ENCODE assay signal across 8 cellular contexts in genomic region chr17:65294184-65294719, GRCh38.
DNase-seq lines count a peak whose midpoint lies in the region; TF ChIP-seq lines count a peak whose summit lies in the region.

No MANE protein-coding gene starts in this region.

- H3K27me3 ChIP-seq in PC-9 (ENCODE audit: insufficient read depth, low read depth) (no peaks in the 10 kb centered on the region), neural cell (ENCODE audit: insufficient read depth, low read depth, low read length) (no peaks in the 10 kb centered on the region), stomach (no peaks in the 10 kb centered on the region)

- no peaks in the 10 kb centered on the region for H3K79me2 ChIP-seq in PC-9 (ENCODE audit: low read depth)
- H3K79me2 ChIP-seq in neural cell (replicated peaks; ENCODE audit: insufficient read depth, low read length), result no peaks in the 10 kb centered on the region

- intact Hi-C loops in PC-9 (cut with micrococcal nuclease; ENCODE audit: unreplicated experiment), result loop anchor here (1.0 to 5.0 kb wide), 3 partner anchors 263 to 1379 kb away; no protein-coding TSS in a partner anchor
- intact Hi-C loops in stomach (cut with DNase I; ENCODE audit: low total_unique reads), result no loop called here

- no peak for TF ChIP-seq POLR2A in stomach (IDR thresholded peaks at IDR 0.05)

- TF ChIP-seq CTCF in PC-9 (conservative IDR thresholded peaks at IDR 0.05), result peak; percentile 77
- peak; percentile 85 for TF ChIP-seq CTCF in neural cell (IDR thresholded peaks at IDR 0.05; ENCODE audit: poor library complexity, severe bottlenecking)
- TF ChIP-seq CTCF in stomach (IDR thresholded peaks at IDR 0.05), result peak in 5 of 7 experiments; percentile 61 to 73 (median 69)

- H3K36me3 ChIP-seq in PC-9 (ENCODE audit: low read depth) (no peaks in the 10 kb centered on the region), neural cell (ENCODE audit: insufficient read depth, low read length) (no peaks in the 10 kb centered on the region), stomach (no peaks in the 10 kb centered on the region)

- H3K9me2 ChIP-seq in PC-9 (ENCODE audit: insufficient read depth) (no peaks in the 10 kb centered on the region), neural cell (ENCODE audit: insufficient read depth, low read length) (no peaks in the 10 kb centered on the region)

- WGBS in stomach, 5 donors, result 7 to 28% (median 11%) methylated on average over 6 to 10 of the region's 10 CpGs

- peak; percentile 95 for TF ChIP-seq RAD21 in Ishikawa (IDR thresholded peaks at IDR 0.05; ENCODE audit: low read depth)
- TF ChIP-seq RAD21 in neural cell (conservative IDR thresholded peaks at IDR 0.05), result peak; percentile 87

- H3F3A ChIP-seq in PC-9 (ENCODE audit: insufficient read depth, low read depth) (no peaks in the 10 kb centered on the region), neural cell (ENCODE audit: insufficient read depth, low read length, poor library complexity, severe bottlenecking) (no peaks in the 10 kb centered on the region)

- H3K9ac ChIP-seq in neural cell (ENCODE audit: low read length), result no peak overlapping the region

- H4K20me1 ChIP-seq in PC-9 (ENCODE audit: insufficient read depth) (no peaks in the 10 kb centered on the region), neural cell (ENCODE audit: insufficient read depth) (no peaks in the 10 kb centered on the region)

- H3K4me2 ChIP-seq in PC-9, result no peak overlapping the region
- H3K4me2 ChIP-seq in neural cell (ENCODE audit: low read length), result no peak overlapping the region

- POLR2A ChIA-PET in PC-9 (lab: Charles Lee; ENCODE audit: unreplicated experiment), result no interaction called here

- CTCF ChIA-PET in PC-9 (lab: Charles Lee), result interaction anchor here (0.5 to 1.5 kb wide), 5 partner anchors 91 to 894 kb away, joined by 3 to 7 read pairs (median 3); no protein-coding TSS in a partner anchor

- H3K4me1 ChIP-seq in PC-9 (replicated peaks; ENCODE audit: insufficient read depth) (no peaks in the 10 kb centered on the region), stomach (peaks cover 16 to 25% (median 20%) of the 10 kb centered on the region in 4 donors)

- no TSS peak for BruUV-seq in PC-9 (replicated peaks; lab: Mats Ljungman, UMichigan)

- H2AFZ ChIP-seq in PC-9 (no peak overlapping the region), neural cell (ENCODE audit: low read depth, low read length) (no peak overlapping the region)

- peak; percentile 82 for DNase-seq in SIG-M5 treated with dmso at 0.1 percent for 504 hours (lab: John Stamatoyannopoulos, UW; ENCODE audit: unreplicated experiment)
- no peak for DNase-seq in SIG-M5 (lab: John Stamatoyannopoulos, UW)
- peak; percentile 32 to 40 for DNase-seq in PC-9
- DNase-seq in activated T-cell treated with anti-CD3 and anti-CD28 coated beads, Interleukin-2, amount 50 U/mL, for 48 hours, result peak; percentile 68 to 72
- DNase-seq in fibroblast of peridontal ligament (ENCODE audit: extremely low read depth), result peak; percentile 70
- peak; percentile 69 for DNase-seq in stomach

- H3K27ac ChIP-seq in PC-9 (no peak overlapping the region), neural cell (ENCODE audit: low read length) (no peak overlapping the region), stomach (peak overlapping the region in 1 of 5 donors; percentile 19)

- H3K9me3 ChIP-seq in PC-9 (ENCODE audit: insufficient read depth, low read depth) (no peaks in the 10 kb centered on the region), neural cell (ENCODE audit: low read length) (no peaks in the 10 kb centered on the region), stomach (no peaks in the 10 kb centered on the region)

- TF ChIP-seq EP300 in Ishikawa (IDR thresholded peaks at IDR 0.05; ENCODE audit: borderline replicate concordance), result no peak
- TF ChIP-seq EP300 in neural cell (conservative IDR thresholded peaks at IDR 0.05; ENCODE audit: poor library complexity, severe bottlenecking), result no peak
- no peak for TF ChIP-seq EP300 in stomach (IDR thresholded peaks at IDR 0.05)

- H3K4me3 ChIP-seq in PC-9 (no peak overlapping the region), neural cell (ENCODE audit: low read length) (no peak overlapping the region), stomach (no peak overlapping the region)

TF ChIP-seq in Ishikawa, 13 proteins besides CTCF, POLR2A, EP300 and RAD21:
- 0 out of 2 replicates have a peak, but pooled peaks have one; percentile 24 for TF ChIP-seq MAX (IDR thresholded peaks at IDR 0.05)
- no peak for TF ChIP-seq CREB1 (IDR thresholded peaks at IDR 0.05; ENCODE audit: low read depth)
- no peak for TF ChIP-seq CEBPB (IDR thresholded peaks at IDR 0.05)
- TF ChIP-seq YY1 (IDR thresholded peaks at IDR 0.05; ENCODE audit: low read depth), result 0 out of 2 replicates have a peak, but pooled peaks have one; percentile 28

TF ChIP-seq in neural cell, 6 proteins besides CTCF, POLR2A, EP300 and RAD21:
- no peak for TF ChIP-seq TAF1 (IDR thresholded peaks at IDR 0.05; ENCODE audit: low read depth)
- TF ChIP-seq SMC3 (conservative IDR thresholded peaks at IDR 0.05; ENCODE audit: poor library complexity), result peak; percentile 88
